In genomic region chr10:88932539-88933256, GRCh38 we compare ENCODE assay signal across 1 cellular context.
TF ChIP-seq lines count a peak whose summit lies in the region.

No MANE protein-coding gene starts in this region.

TF ChIP-seq in IMR-90, 13 proteins besides CTCF, POLR2A, EP300 and RAD21 (continued from another document):
- TF ChIP-seq MXI1 (IDR thresholded peaks at IDR 0.05; ENCODE audit: borderline replicate concordance, low read depth, low read length) = no peak
